1 cellular context compared by ENCODE assay signal in the genomic region with DNA sequence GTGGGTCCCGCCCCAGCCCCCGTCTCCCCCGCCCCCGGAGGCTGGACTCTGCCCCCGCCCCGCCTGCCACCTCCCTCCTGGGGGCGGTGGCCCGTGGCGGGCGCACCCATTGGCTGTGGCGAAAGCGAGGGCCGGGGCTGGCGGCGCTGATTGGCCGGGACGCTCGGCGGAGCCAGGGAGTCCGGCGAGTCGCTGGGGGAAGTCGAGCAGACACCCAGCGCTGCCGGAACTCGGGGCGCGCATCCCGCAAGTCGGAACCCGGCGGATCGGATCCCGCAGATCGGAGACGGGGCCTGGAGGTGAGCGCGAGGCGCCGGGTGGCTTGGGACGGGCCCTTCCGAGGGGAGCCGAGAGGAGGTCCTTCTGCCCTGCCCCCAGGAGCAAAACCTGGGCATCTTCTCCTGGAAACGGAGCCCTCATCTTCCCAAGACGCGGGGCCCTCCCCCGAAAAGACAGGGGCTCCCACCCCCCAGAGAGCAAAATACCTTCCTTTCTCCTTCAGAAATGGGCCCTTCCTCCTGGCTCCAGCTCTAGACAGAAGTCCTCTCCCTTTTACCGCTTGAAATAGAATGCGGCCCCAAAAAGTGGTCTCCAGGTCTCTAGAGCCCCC.
TF ChIP-seq lines count a peak whose summit lies in the region.

A gene (plus strand): TSS at position 205 of the 610 bp plus-strand sequence. CDS start 61,123 bp downstream, outside the sequence.

TF ChIP-seq in GM12878, 131 proteins besides CTCF, POLR2A, EP300 and RAD21 (continued from another document and continues in another):
- TF ChIP-seq, protein P1, sequence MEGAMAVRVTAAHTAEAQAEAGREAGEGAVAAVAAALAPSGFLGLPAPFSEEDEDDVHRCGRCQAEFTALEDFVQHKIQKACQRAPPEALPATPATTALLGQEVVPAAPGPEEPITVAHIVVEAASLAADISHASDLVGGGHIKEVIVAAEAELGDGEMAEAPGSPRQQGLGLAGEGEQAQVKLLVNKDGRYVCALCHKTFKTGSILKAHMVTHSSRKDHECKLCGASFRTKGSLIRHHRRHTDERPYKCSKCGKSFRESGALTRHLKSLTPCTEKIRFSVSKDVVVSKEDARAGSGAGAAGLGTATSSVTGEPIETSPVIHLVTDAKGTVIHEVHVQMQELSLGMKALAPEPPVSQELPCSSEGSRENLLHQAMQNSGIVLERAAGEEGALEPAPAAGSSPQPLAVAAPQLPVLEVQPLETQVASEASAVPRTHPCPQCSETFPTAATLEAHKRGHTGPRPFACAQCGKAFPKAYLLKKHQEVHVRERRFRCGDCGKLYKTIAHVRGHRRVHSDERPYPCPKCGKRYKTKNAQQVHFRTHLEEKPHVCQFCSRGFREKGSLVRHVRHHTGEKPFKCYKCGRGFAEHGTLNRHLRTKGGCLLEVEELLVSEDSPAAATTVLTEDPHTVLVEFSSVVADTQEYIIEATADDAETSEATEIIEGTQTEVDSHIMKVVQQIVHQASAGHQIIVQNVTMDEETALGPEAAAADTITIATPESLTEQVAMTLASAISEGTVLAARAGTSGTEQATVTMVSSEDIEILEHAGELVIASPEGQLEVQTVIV (IDR thresholded peaks at IDR 0.05; ENCODE audit: borderline replicate concordance, partially characterized antibody) = no peak
- TF ChIP-seq, protein P2, sequence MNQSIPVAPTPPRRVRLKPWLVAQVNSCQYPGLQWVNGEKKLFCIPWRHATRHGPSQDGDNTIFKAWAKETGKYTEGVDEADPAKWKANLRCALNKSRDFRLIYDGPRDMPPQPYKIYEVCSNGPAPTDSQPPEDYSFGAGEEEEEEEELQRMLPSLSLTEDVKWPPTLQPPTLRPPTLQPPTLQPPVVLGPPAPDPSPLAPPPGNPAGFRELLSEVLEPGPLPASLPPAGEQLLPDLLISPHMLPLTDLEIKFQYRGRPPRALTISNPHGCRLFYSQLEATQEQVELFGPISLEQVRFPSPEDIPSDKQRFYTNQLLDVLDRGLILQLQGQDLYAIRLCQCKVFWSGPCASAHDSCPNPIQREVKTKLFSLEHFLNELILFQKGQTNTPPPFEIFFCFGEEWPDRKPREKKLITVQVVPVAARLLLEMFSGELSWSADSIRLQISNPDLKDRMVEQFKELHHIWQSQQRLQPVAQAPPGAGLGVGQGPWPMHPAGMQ (IDR thresholded peaks at IDR 0.05; ENCODE audit: borderline replicate concordance) = no peak
- TF ChIP-seq FOS (IDR thresholded peaks at IDR 0.05; ENCODE audit: borderline replicate concordance, extremely low read depth, insufficient read length) (peak; percentile 11), MTA3 (IDR thresholded peaks at IDR 0.05; ENCODE audit: borderline replicate concordance, low read length) (no peak), NR2F1 (conservative IDR thresholded peaks at IDR 0.05) (no peak), SMC3 (IDR thresholded peaks at IDR 0.05; ENCODE audit: borderline replicate concordance, low read length) (no peak), NBN (IDR thresholded peaks at IDR 0.05) (no peak), POLR2AphosphoS2 (IDR thresholded peaks at IDR 0.05; ENCODE audit: low read depth, low read length) (no peak), RBBP5 (conservative IDR thresholded peaks at IDR 0.05) (no peak), DPF2 (IDR thresholded peaks at IDR 0.05) (no peak), NR2C1 (IDR thresholded peaks at IDR 0.05) (no peak), BCL11A (IDR thresholded peaks at IDR 0.05; ENCODE audit: low read depth, low read length) (no peak), KLF5 (IDR thresholded peaks at IDR 0.05; ENCODE audit: partially characterized antibody) (no peak), PAX8 (IDR thresholded peaks at IDR 0.05) (no peak)
- TF ChIP-seq, protein P3, sequence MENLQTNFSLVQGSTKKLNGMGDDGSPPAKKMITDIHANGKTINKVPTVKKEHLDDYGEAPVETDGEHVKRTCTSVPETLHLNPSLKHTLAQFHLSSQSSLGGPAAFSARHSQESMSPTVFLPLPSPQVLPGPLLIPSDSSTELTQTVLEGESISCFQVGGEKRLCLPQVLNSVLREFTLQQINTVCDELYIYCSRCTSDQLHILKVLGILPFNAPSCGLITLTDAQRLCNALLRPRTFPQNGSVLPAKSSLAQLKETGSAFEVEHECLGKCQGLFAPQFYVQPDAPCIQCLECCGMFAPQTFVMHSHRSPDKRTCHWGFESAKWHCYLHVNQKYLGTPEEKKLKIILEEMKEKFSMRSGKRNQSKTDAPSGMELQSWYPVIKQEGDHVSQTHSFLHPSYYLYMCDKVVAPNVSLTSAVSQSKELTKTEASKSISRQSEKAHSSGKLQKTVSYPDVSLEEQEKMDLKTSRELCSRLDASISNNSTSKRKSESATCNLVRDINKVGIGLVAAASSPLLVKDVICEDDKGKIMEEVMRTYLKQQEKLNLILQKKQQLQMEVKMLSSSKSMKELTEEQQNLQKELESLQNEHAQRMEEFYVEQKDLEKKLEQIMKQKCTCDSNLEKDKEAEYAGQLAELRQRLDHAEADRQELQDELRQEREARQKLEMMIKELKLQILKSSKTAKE (IDR thresholded peaks at IDR 0.05; ENCODE audit: low read depth, poor library complexity, severe bottlenecking) = no peak
- TF ChIP-seq, protein P4, sequence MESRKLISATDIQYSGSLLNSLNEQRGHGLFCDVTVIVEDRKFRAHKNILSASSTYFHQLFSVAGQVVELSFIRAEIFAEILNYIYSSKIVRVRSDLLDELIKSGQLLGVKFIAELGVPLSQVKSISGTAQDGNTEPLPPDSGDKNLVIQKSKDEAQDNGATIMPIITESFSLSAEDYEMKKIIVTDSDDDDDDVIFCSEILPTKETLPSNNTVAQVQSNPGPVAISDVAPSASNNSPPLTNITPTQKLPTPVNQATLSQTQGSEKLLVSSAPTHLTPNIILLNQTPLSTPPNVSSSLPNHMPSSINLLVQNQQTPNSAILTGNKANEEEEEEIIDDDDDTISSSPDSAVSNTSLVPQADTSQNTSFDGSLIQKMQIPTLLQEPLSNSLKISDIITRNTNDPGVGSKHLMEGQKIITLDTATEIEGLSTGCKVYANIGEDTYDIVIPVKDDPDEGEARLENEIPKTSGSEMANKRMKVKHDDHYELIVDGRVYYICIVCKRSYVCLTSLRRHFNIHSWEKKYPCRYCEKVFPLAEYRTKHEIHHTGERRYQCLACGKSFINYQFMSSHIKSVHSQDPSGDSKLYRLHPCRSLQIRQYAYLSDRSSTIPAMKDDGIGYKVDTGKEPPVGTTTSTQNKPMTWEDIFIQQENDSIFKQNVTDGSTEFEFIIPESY (IDR thresholded peaks at IDR 0.05) = no peak
- TF ChIP-seq, protein P5, sequence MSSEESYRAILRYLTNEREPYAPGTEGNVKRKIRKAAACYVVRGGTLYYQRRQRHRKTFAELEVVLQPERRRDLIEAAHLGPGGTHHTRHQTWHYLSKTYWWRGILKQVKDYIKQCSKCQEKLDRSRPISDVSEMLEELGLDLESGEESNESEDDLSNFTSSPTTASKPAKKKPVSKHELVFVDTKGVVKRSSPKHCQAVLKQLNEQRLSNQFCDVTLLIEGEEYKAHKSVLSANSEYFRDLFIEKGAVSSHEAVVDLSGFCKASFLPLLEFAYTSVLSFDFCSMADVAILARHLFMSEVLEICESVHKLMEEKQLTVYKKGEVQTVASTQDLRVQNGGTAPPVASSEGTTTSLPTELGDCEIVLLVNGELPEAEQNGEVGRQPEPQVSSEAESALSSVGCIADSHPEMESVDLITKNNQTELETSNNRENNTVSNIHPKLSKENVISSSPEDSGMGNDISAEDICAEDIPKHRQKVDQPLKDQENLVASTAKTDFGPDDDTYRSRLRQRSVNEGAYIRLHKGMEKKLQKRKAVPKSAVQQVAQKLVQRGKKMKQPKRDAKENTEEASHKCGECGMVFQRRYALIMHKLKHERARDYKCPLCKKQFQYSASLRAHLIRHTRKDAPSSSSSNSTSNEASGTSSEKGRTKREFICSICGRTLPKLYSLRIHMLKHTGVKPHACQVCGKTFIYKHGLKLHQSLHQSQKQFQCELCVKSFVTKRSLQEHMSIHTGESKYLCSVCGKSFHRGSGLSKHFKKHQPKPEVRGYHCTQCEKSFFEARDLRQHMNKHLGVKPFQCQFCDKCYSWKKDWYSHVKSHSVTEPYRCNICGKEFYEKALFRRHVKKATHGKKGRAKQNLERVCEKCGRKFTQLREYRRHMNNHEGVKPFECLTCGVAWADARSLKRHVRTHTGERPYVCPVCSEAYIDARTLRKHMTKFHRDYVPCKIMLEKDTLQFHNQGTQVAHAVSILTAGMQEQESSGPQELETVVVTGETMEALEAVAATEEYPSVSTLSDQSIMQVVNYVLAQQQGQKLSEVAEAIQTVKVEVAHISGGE (CRISPR knock-in tag; IDR thresholded peaks at IDR 0.05) = no peak
- TF ChIP-seq, protein P6, sequence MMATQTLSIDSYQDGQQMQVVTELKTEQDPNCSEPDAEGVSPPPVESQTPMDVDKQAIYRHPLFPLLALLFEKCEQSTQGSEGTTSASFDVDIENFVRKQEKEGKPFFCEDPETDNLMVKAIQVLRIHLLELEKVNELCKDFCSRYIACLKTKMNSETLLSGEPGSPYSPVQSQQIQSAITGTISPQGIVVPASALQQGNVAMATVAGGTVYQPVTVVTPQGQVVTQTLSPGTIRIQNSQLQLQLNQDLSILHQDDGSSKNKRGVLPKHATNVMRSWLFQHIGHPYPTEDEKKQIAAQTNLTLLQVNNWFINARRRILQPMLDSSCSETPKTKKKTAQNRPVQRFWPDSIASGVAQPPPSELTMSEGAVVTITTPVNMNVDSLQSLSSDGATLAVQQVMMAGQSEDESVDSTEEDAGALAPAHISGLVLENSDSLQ (IDR thresholded peaks at IDR 0.05) = no peak
- TF ChIP-seq, protein P7, sequence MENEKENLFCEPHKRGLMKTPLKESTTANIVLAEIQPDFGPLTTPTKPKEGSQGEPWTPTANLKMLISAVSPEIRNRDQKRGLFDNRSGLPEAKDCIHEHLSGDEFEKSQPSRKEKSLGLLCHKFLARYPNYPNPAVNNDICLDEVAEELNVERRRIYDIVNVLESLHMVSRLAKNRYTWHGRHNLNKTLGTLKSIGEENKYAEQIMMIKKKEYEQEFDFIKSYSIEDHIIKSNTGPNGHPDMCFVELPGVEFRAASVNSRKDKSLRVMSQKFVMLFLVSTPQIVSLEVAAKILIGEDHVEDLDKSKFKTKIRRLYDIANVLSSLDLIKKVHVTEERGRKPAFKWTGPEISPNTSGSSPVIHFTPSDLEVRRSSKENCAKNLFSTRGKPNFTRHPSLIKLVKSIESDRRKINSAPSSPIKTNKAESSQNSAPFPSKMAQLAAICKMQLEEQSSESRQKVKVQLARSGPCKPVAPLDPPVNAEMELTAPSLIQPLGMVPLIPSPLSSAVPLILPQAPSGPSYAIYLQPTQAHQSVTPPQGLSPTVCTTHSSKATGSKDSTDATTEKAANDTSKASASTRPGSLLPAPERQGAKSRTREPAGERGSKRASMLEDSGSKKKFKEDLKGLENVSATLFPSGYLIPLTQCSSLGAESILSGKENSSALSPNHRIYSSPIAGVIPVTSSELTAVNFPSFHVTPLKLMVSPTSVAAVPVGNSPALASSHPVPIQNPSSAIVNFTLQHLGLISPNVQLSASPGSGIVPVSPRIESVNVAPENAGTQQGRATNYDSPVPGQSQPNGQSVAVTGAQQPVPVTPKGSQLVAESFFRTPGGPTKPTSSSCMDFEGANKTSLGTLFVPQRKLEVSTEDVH (IDR thresholded peaks at IDR 0.05; ENCODE audit: low read depth, partially characterized antibody) = no peak
- TF ChIP-seq, protein P8, sequence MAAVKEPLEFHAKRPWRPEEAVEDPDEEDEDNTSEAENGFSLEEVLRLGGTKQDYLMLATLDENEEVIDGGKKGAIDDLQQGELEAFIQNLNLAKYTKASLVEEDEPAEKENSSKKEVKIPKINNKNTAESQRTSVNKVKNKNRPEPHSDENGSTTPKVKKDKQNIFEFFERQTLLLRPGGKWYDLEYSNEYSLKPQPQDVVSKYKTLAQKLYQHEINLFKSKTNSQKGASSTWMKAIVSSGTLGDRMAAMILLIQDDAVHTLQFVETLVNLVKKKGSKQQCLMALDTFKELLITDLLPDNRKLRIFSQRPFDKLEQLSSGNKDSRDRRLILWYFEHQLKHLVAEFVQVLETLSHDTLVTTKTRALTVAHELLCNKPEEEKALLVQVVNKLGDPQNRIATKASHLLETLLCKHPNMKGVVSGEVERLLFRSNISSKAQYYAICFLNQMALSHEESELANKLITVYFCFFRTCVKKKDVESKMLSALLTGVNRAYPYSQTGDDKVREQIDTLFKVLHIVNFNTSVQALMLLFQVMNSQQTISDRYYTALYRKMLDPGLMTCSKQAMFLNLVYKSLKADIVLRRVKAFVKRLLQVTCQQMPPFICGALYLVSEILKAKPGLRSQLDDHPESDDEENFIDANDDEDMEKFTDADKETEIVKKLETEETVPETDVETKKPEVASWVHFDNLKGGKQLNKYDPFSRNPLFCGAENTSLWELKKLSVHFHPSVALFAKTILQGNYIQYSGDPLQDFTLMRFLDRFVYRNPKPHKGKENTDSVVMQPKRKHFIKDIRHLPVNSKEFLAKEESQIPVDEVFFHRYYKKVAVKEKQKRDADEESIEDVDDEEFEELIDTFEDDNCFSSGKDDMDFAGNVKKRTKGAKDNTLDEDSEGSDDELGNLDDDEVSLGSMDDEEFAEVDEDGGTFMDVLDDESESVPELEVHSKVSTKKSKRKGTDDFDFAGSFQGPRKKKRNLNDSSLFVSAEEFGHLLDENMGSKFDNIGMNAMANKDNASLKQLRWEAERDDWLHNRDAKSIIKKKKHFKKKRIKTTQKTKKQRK (IDR thresholded peaks at IDR 0.05; ENCODE audit: low read depth, low read length) = no peak
- TF ChIP-seq, protein P9, sequence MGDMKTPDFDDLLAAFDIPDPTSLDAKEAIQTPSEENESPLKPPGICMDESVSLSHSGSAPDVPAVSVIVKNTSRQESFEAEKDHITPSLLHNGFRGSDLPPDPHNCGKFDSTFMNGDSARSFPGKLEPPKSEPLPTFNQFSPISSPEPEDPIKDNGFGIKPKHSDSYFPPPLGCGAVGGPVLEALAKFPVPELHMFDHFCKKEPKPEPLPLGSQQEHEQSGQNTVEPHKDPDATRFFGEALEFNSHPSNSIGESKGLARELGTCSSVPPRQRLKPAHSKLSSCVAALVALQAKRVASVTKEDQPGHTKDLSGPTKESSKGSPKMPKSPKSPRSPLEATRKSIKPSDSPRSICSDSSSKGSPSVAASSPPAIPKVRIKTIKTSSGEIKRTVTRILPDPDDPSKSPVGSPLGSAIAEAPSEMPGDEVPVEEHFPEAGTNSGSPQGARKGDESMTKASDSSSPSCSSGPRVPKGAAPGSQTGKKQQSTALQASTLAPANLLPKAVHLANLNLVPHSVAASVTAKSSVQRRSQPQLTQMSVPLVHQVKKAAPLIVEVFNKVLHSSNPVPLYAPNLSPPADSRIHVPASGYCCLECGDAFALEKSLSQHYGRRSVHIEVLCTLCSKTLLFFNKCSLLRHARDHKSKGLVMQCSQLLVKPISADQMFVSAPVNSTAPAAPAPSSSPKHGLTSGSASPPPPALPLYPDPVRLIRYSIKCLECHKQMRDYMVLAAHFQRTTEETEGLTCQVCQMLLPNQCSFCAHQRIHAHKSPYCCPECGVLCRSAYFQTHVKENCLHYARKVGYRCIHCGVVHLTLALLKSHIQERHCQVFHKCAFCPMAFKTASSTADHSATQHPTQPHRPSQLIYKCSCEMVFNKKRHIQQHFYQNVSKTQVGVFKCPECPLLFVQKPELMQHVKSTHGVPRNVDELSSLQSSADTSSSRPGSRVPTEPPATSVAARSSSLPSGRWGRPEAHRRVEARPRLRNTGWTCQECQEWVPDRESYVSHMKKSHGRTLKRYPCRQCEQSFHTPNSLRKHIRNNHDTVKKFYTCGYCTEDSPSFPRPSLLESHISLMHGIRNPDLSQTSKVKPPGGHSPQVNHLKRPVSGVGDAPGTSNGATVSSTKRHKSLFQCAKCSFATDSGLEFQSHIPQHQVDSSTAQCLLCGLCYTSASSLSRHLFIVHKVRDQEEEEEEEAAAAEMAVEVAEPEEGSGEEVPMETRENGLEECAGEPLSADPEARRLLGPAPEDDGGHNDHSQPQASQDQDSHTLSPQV (IDR thresholded peaks at IDR 0.05) = no peak
